ENCODE assay signal across 36 cellular contexts in the genomic region with DNA sequence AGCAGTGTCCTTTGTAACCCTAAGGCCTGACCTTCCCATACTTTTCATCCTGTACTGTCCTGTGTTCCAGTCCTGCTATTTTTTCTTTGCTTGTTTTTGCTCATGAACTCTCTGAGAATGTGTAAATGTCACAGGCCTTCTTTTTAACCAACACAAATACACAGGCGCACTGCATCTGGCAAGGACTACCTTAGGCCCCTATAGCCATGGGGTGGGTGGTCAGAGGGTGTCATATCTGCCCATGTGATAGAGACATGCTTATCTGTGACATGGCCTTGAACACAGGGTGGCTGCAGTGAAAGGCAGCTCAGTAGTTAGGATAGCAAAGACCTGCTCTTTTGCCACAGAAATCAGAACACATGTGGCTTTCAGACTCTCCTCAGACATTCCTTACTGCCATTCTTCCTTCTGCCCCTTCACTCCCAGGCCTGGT. TPM values are rescaled to one million over a fixed set of nuclear protein-coding genes. Genes with fewer than 3 reads are reported as not detected.
"Had no signal": no experiment of that assay in that cellular context is flagged by ENCODE, and none has a peak within 500 bp of the region (broad histone marks: within the 10 kb centered on the region; RNA-seq: fewer than 3 reads in every experiment).

No MANE protein-coding gene starts in this region.

- H3K4me3 Mint-ChIP-seq: naive thymus-derived CD8-positive, alpha-beta T cell; natural killer cell treated with Interleukin-12 subunit alpha and Interleukin-12 subunit beta and Interleukin-15 and Interleukin-18, amount 100 ng/mL, for 72 hours; nephron progenitor cell; neural crest cell; stimulated activated memory B cell treated with anti-CD40 and anti-IgM and Interleukin-4, amounts not matched to agents 10 μg/mL and 1 μg/mL and 100 μg/mL, for 72 hours; stimulated activated naive CD8-positive, alpha-beta T cell treated with anti-CD3 and anti-CD28 coated beads, Interleukin-15, amount 100 ng/mL, for 72 hours; type B pancreatic cell had no signal

- H3K4me3 ChIP-seq: ovary, psoas muscle, skin epidermis, smooth muscle cell, spleen, suprapubic skin, testis, tibial artery, transverse colon, upper lobe of right lung, uterus had no signal

- H3K27me3 ChIP-seq: neutrophil, ovary, testis, uterus had no signal

- H3K4me1 Mint-ChIP-seq: naive thymus-derived CD8-positive, alpha-beta T cell; stimulated activated memory B cell treated with anti-CD40 and anti-IgM and Interleukin-4, amounts not matched to agents 10 μg/mL and 1 μg/mL and 100 μg/mL, for 72 hours; stimulated activated naive CD8-positive, alpha-beta T cell treated with anti-CD3 and anti-CD28 coated beads, Interleukin-15, amount 100 ng/mL, for 72 hours had no signal

- DNase-seq: naive thymus-derived CD8-positive, alpha-beta T cell; nephron progenitor cell; nucleus accumbens; ovary; posterior cingulate gyrus; psoas muscle; right cardiac atrium; spleen; stimulated activated CD4-positive, alpha-beta T cell treated with anti-CD3 and anti-CD28 coated beads, Interleukin-12 subunit alpha, Interleukin-12 subunit beta, amount 100 ng/mL, for 4 hours; stimulated activated CD4-positive, alpha-beta T cell treated with anti-CD3 and anti-CD28 coated beads, Interleukin-1b, Interleukin-23, amount 100 ng/mL, for 48 hours; stimulated activated CD4-positive, alpha-beta T cell treated with anti-CD3 and anti-CD28 coated beads, Interleukin-4, amount 100 ng/mL, for 1 hour; stimulated activated CD4-positive, alpha-beta T cell treated with anti-CD3 and anti-CD28 coated beads, Interleukin-4, amount 100 ng/mL, for 4 hours; stimulated activated CD8-positive, alpha-beta memory T cell treated with anti-CD3 and anti-CD28 coated beads, Interleukin-4, amount 100 ng/mL, for 48 hours; stimulated activated naive CD4-positive, alpha-beta T cell; stimulated activated naive CD8-positive, alpha-beta T cell treated with anti-CD3 and anti-CD28 coated beads, Interleukin-15, amount 100 ng/mL, for 72 hours; stimulated activated naive CD8-positive, alpha-beta T cell treated with anti-CD3 and anti-CD28 coated beads, Interleukin-15, Interleukin-2, amounts not matched to agents 100 U/mL and 50 U/mL, for 24 hours; substantia nigra; testis; tibial artery; transverse colon; upper lobe of right lung; uterus had no signal

- ATAC-seq: naive thymus-derived CD8-positive, alpha-beta T cell; natural killer cell treated with Interleukin-12 subunit alpha and Interleukin-12 subunit beta and Interleukin-15 and Interleukin-18, amount 100 ng/mL, for 72 hours; psoas muscle; right cardiac atrium; sciatic nerve; stimulated activated memory B cell treated with anti-CD40 and anti-IgM and Interleukin-4, amounts not matched to agents 10 μg/mL and 1 μg/mL and 100 μg/mL, for 72 hours; stimulated activated naive CD8-positive, alpha-beta T cell treated with anti-CD3 and anti-CD28 coated beads, Interleukin-15, amount 100 ng/mL, for 72 hours; stimulated activated naive CD8-positive, alpha-beta T cell treated with anti-CD3 and anti-CD28 coated beads, Interleukin-15, Interleukin-2, amounts not matched to agents 100 U/mL and 50 U/mL, for 24 hours; upper lobe of right lung had no signal

- H3K79me2 ChIP-seq: parathyroid adenoma had no signal

- H3K4me1 ChIP-seq: parathyroid adenoma, psoas muscle, suprapubic skin, testis, tibial artery, transverse colon, upper lobe of right lung, uterus had no signal

- H3K27ac Mint-ChIP-seq: naive thymus-derived CD8-positive, alpha-beta T cell; natural killer cell treated with Interleukin-12 subunit alpha and Interleukin-12 subunit beta and Interleukin-15 and Interleukin-18, amount 100 ng/mL, for 72 hours; progenitor cell of endocrine pancreas; stimulated activated memory B cell treated with anti-CD40 and anti-IgM and Interleukin-4, amounts not matched to agents 10 μg/mL and 1 μg/mL and 100 μg/mL, for 72 hours; stimulated activated naive CD8-positive, alpha-beta T cell treated with anti-CD3 and anti-CD28 coated beads, Interleukin-15, amount 100 ng/mL, for 72 hours; type B pancreatic cell had no signal

- H3K27ac ChIP-seq: neutrophil, ovary, parathyroid adenoma, psoas muscle, skin epidermis, spleen, suprapubic skin, testis, tibial artery, transverse colon, upper lobe of right lung, uterus had no signal

- H3K27me3 Mint-ChIP-seq: progenitor cell of endocrine pancreas; stimulated activated memory B cell treated with anti-CD40 and anti-IgM and Interleukin-4, amounts not matched to agents 10 μg/mL and 1 μg/mL and 100 μg/mL, for 72 hours had no signal

- H3K4me2 ChIP-seq: smooth muscle cell had no signal

- H3K9me3 ChIP-seq: neutrophil, ovary, psoas muscle, spleen, suprapubic skin, testis, tibial artery, transverse colon, upper lobe of right lung, uterus had no signal

- H3K36me3 ChIP-seq: neutrophil, ovary, spleen, suprapubic skin, tibial artery, transverse colon, upper lobe of right lung, uterus had no signal

- H3K9me3 Mint-ChIP-seq: natural killer cell treated with Interleukin-12 subunit alpha and Interleukin-12 subunit beta and Interleukin-15 and Interleukin-18, amount 100 ng/mL, for 72 hours; nephron progenitor cell; stimulated activated memory B cell treated with anti-CD40 and anti-IgM and Interleukin-4, amounts not matched to agents 10 μg/mL and 1 μg/mL and 100 μg/mL, for 72 hours; stimulated activated naive CD8-positive, alpha-beta T cell treated with anti-CD3 and anti-CD28 coated beads, Interleukin-15, amount 100 ng/mL, for 72 hours; type B pancreatic cell had no signal

- H3K36me3 Mint-ChIP-seq: naive thymus-derived CD8-positive, alpha-beta T cell; natural killer cell treated with Interleukin-12 subunit alpha and Interleukin-12 subunit beta and Interleukin-15 and Interleukin-18, amount 100 ng/mL, for 72 hours; stimulated activated memory B cell treated with anti-CD40 and anti-IgM and Interleukin-4, amounts not matched to agents 10 μg/mL and 1 μg/mL and 100 μg/mL, for 72 hours; type B pancreatic cell had no signal

- H2AFZ ChIP-seq: parathyroid adenoma had no signal

RNA-seq across cellular contexts. Expression of gene MBL2, which starts 3.9 kb away (rescaled TPM):
- total RNA-seq: naive thymus-derived CD8-positive, alpha-beta T cell; natural killer cell treated with Interleukin-12 subunit alpha and Interleukin-12 subunit beta and Interleukin-15 and Interleukin-18, amount 100 ng/mL, for 72 hours; neural crest cell; omental fat pad; ovary; progenitor cell of endocrine pancreas; psoas muscle; renal cortical epithelial cell; right cardiac atrium; sciatic nerve; suprapubic skin; transverse colon; upper lobe of right lung; urinary bladder; uterus had no signal
